16 cellular contexts compared by ENCODE assay signal in the genomic region with DNA sequence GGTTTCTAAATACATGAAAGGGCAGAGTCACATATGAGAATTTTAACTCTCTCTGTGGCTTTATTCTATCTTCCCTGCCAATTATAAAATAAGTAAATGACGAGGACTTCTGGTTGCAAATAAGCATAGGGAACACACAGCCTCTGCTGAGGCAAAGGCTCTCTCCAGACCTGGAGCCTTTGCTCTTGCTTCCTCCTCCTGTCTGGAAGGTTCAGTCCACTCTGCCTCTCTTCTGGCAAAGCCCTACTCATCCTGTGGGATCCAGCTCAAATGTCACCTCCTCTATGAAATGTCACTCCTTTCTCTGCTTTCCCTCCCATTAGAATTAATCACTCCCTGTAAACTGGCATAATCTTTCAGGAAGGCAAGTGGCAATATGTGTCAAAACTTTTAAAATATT. TPM values are rescaled to one million over a fixed set of nuclear protein-coding genes. Genes with fewer than 3 reads are reported as not detected.
DNase-seq lines count a peak whose midpoint lies in the region; ATAC-seq and TF ChIP-seq lines count a peak whose summit lies in the region.
"Had no signal": no experiment of that assay in that cellular context is flagged by ENCODE, and none has a peak within 500 bp of the region (broad histone marks: within the 10 kb centered on the region; RNA-seq: fewer than 3 reads in every experiment).

No MANE protein-coding gene starts in this region.

- peak overlapping the region; percentile 76 for H2BK12ac ChIP-seq in trophoblast cell (ENCODE audit: low read length)

- H3K36me3 Mint-ChIP-seq in Calu3 (ENCODE audit: insufficient read depth, unreplicated experiment): peaks cover 11% of the 10 kb centered on the region
- peaks cover 6% of the 10 kb centered on the region for H3K36me3 Mint-ChIP-seq in WTC11

- H3K79me2 ChIP-seq in trophoblast cell (ENCODE audit: control insufficient read depth, insufficient read depth, low read length, poor library complexity): peaks cover 5% of the 10 kb centered on the region

- peak overlapping the region; percentile 54 for H4K8ac ChIP-seq in trophoblast cell (ENCODE audit: low read depth, low read length)

- H4K12ac ChIP-seq in trophoblast cell (ENCODE audit: low read depth, low read length): no peak overlapping the region

- H3K4me1 Mint-ChIP-seq in Calu3 (ENCODE audit: low read depth, unreplicated experiment): peaks cover 3% of the 10 kb centered on the region
- H3K4me1 Mint-ChIP-seq in WTC11: peaks cover 23% of the 10 kb centered on the region

- no peaks in the 10 kb centered on the region for H3K27me3 ChIP-seq in left ventricle myocardium inferior (ENCODE audit: low read depth)
- no peaks in the 10 kb centered on the region for H3K27me3 ChIP-seq in trophoblast cell (ENCODE audit: insufficient read depth, low read length)
- H3K27me3 ChIP-seq in foreskin keratinocyte: no peaks in the 10 kb centered on the region
- H3K27me3 ChIP-seq: SJSA1 had no signal

- no peak overlapping the region for H2BK5ac ChIP-seq in trophoblast cell (ENCODE audit: low read depth, low read length, poor library complexity)

- intact Hi-C loops in Calu3 (cut with micrococcal nuclease; ENCODE audit: unreplicated experiment): no loop called here
- intact Hi-C loops in left ventricle myocardium inferior (cut with micrococcal nuclease): no loop called here

- H3K79me1 ChIP-seq in trophoblast cell (ENCODE audit: low read length): no peaks in the 10 kb centered on the region

- POLR2A ChIA-PET in WTC11 (lab: Charles Lee): no interaction called here

- H3K4me2 ChIP-seq in trophoblast cell (ENCODE audit: low read length): no peak overlapping the region

- H2AK5ac ChIP-seq in trophoblast cell (ENCODE audit: low read length): no peak overlapping the region

- no peak overlapping the region for H2AFZ ChIP-seq in trophoblast cell (ENCODE audit: insufficient read depth, low read length, poor library complexity)

- H3K4me1 ChIP-seq in left ventricle myocardium inferior: peaks cover 68% of the 10 kb centered on the region
- peaks cover 3 to 4% of the 10 kb centered on the region in 2 experiments for H3K4me1 ChIP-seq in trophoblast cell (ENCODE audit: control insufficient read depth in 1 of 2, insufficient read depth in 2 of 2, low read length in 2 of 2)
- H3K4me1 ChIP-seq in foreskin keratinocyte: peaks cover 4% of the 10 kb centered on the region
- H3K4me1 ChIP-seq: SJSA1 had no signal

- TF ChIP-seq CTCF in Calu3 (IDR thresholded peaks at IDR 0.05; ENCODE audit: unreplicated experiment): no peak
- no peak for TF ChIP-seq CTCF in WTC11 (IDR thresholded peaks at IDR 0.05)
- TF ChIP-seq CTCF in left ventricle myocardium inferior (IDR thresholded peaks at IDR 0.05; ENCODE audit: borderline replicate concordance): no peak
- no peak for TF ChIP-seq CTCF in foreskin keratinocyte (conservative IDR thresholded peaks at IDR 0.05)

- H3K36me3 ChIP-seq in left ventricle myocardium inferior (peaks cover 11% of the 10 kb centered on the region), trophoblast cell (ENCODE audit: control insufficient read depth in 1 of 2, insufficient read depth in 2 of 2, low read length in 2 of 2) (peaks cover 8% of the 10 kb centered on the region in 2 experiments)
- H3K36me3 ChIP-seq: SJSA1 had no signal

- CTCF ChIA-PET in Calu3 (lab: Charles Lee): no interaction called here
- CTCF ChIA-PET in WTC11 (lab: Charles Lee): no interaction called here

- ATAC-seq in WTC11 (no peak), foreskin keratinocyte (no peak), GM18517 (IDR thresholded peaks at IDR 0.05; ENCODE audit: unreplicated experiment) (no peak)
- ATAC-seq: HepG2 had no signal

- BruUV-seq in Calu3 (replicated peaks; lab: Mats Ljungman, UMichigan): no TSS peak

- no peak overlapping the region for H3K18ac ChIP-seq in trophoblast cell (ENCODE audit: low read length)

- H3K4me3 ChIP-seq in left ventricle myocardium inferior (no peak overlapping the region), trophoblast cell (ENCODE audit: low read depth, low read length) (no peak overlapping the region)
- H3K4me3 ChIP-seq: SJSA1 had no signal

- H3K27ac Mint-ChIP-seq in Calu3 (ENCODE audit: unreplicated experiment): peak overlapping the region; percentile 10
- peak overlapping the region; percentile 4 for H3K27ac Mint-ChIP-seq in WTC11

- no peak overlapping the region for H4K91ac ChIP-seq in trophoblast cell (ENCODE audit: low read depth, low read length)

- WGBS in trophoblast cell (ENCODE audit: extremely low coverage, insufficient coverage, insufficient read length): no CpG with 5 or more reads among the region's 1 CpG

- DNase-seq in Calu3: no peak
- DNase-seq in WTC11 (ENCODE audit: low spot score): no peak
- DNase-seq in left ventricle myocardium inferior: no peak
- DNase-seq in trophoblast cell: no peak
- no peak for DNase-seq in foreskin keratinocyte
- no peak for DNase-seq in SW480 (ENCODE audit: low spot score)
- DNase-seq: Kasumi-1, NCI-H1092 treated with DMSO at 0.1 percent for 48 hours, NCI-H1436, NCI-H187, NCI-H2171 treated with DMSO at 0.1 percent for 48 hours, NCI-H345, NCI-H510A treated with DMSO at 0.1 percent for 48 hours had no signal

- H3K4me3 Mint-ChIP-seq in Calu3 (ENCODE audit: low read depth, unreplicated experiment) (no peak overlapping the region), WTC11 (no peak overlapping the region)

- peak overlapping the region; percentile 62 for H3K4ac ChIP-seq in trophoblast cell (ENCODE audit: low read depth, low read length)

- no peak overlapping the region for H3K14ac ChIP-seq in trophoblast cell (ENCODE audit: low read length)

- no peaks in the 10 kb centered on the region for H3K9me3 Mint-ChIP-seq in Calu3 (ENCODE audit: low read depth, unreplicated experiment)
- H3K9me3 Mint-ChIP-seq in WTC11: no peaks in the 10 kb centered on the region

- H3K23ac ChIP-seq in trophoblast cell (ENCODE audit: low read length): no peak overlapping the region

- no peak overlapping the region for H2BK120ac ChIP-seq in trophoblast cell (ENCODE audit: insufficient read depth, low read length, poor library complexity)

- H3K9ac ChIP-seq in trophoblast cell (ENCODE audit: low read length): no peak overlapping the region

- H3K27ac ChIP-seq in left ventricle myocardium inferior (replicated peaks) (peak overlapping the region; percentile 58), trophoblast cell (ENCODE audit: low read depth, low read length) (no peak overlapping the region), foreskin keratinocyte (no peak overlapping the region)
- H3K27ac ChIP-seq: SJSA1 had no signal

- H3K9me3 ChIP-seq in left ventricle myocardium inferior (replicated peaks) (no peaks in the 10 kb centered on the region), trophoblast cell (ENCODE audit: insufficient read depth, low read depth, low read length) (no peaks in the 10 kb centered on the region)
- H3K9me3 ChIP-seq: SJSA1 had no signal

- H3K27me3 Mint-ChIP-seq in Calu3 (ENCODE audit: unreplicated experiment) (no peaks in the 10 kb centered on the region), WTC11 (ENCODE audit: low read depth) (no peaks in the 10 kb centered on the region)

TF ChIP-seq in WTC11, 78 proteins besides CTCF, POLR2A, EP300 and RAD21:
- TF ChIP-seq, protein P1, sequence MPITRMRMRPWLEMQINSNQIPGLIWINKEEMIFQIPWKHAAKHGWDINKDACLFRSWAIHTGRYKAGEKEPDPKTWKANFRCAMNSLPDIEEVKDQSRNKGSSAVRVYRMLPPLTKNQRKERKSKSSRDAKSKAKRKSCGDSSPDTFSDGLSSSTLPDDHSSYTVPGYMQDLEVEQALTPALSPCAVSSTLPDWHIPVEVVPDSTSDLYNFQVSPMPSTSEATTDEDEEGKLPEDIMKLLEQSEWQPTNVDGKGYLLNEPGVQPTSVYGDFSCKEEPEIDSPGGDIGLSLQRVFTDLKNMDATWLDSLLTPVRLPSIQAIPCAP (CRISPR knock-in tag; IDR thresholded peaks at IDR 0.05): no peak
- no peak for TF ChIP-seq CBFB (CRISPR knock-in tag; IDR thresholded peaks at IDR 0.05; ENCODE audit: low read depth)
- TF ChIP-seq, protein P2, sequence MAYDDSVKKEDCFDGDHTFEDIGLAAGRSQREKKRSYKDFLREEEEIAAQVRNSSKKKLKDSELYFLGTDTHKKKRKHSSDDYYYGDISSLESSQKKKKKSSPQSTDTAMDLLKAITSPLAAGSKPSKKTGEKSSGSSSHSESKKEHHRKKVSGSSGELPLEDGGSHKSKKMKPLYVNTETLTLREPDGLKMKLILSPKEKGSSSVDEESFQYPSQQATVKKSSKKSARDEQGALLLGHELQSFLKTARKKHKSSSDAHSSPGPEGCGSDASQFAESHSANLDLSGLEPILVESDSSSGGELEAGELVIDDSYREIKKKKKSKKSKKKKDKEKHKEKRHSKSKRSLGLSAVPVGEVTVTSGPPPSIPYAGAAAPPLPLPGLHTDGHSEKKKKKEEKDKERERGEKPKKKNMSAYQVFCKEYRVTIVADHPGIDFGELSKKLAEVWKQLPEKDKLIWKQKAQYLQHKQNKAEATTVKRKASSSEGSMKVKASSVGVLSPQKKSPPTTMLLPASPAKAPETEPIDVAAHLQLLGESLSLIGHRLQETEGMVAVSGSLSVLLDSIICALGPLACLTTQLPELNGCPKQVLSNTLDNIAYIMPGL (CRISPR knock-in tag; IDR thresholded peaks at IDR 0.05): no peak
- no peak for TF ChIP-seq MAX (CRISPR knock-in tag; IDR thresholded peaks at IDR 0.05)
- TF ChIP-seq ZNF423 (CRISPR knock-in tag; IDR thresholded peaks at IDR 0.05): no peak

RNA-seq across cellular contexts. Expression of gene PKP2, which starts 41.9 kb away (rescaled TPM):
- 54.2 and 61.1 TPM in 2 replicates for total RNA-seq in Calu3 (2022)
- 21.7 to 22.0 TPM (median 21.9 TPM) in 3 replicates for total RNA-seq in WTC11 (2021)
- 428 TPM for total RNA-seq in left ventricle myocardium inferior
- 144 and 147 TPM in 2 replicates for polyA plus RNA-seq in trophoblast cell (2013)
- total RNA-seq in foreskin keratinocyte: 76.0 and 84.4 TPM in 2 replicates
- polyA plus RNA-seq in foreskin keratinocyte: 19.6 and 26.5 TPM in 2 replicates
